Comparison of ENCODE assay signal across 8 cellular contexts in the genomic region with DNA sequence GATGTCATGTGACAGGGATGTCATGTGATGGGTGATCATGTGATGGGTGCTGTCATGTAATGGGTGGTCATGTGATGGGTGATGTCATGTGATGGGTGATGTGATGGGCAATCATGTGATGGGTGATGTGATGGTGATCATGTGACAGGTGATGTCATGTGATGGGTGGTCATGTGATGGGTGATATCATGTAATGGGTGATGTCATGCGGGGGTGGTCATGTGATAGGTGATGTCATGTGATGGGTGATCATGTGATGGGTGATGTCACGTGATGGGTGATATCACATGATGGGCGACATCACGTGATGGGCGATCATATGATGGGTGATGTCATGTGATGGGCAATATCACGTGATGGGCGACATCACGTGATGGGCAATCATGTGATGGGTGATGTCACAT. TPM values are rescaled to one million over a fixed set of nuclear protein-coding genes. Genes with fewer than 3 reads are reported as not detected.
A peak's percentile ranks its signal among the peaks of the same experiment; 100 is the strongest.
DNase-seq lines count a peak whose midpoint lies in the region; ATAC-seq, FAIRE-seq and TF ChIP-seq lines count a peak whose summit lies in the region.

No MANE protein-coding gene starts in this region.

- in situ Hi-C loops in K562 (cut with MboI): no loop called here

- H3K36me3 ChIP-seq in K562 (ENCODE audit: control insufficient read depth, insufficient read depth, low read length): no peaks in the 10 kb centered on the region; the same call in 2 of the 3 replicates

- no peaks in the 10 kb centered on the region for H3K27me3 ChIP-seq in K562 (ENCODE audit: control insufficient read depth in 2 of 2, insufficient read depth in 2 of 2, low read length in 2 of 2)

- H3K4me1 ChIP-seq in K562 (replicated peaks in 1 of 2; ENCODE audit: control insufficient read depth in 2 of 2, insufficient read depth in 2 of 2, low read length in 2 of 2): no peaks in the 10 kb centered on the region

- H3K27me3 Mint-ChIP-seq in progenitor cell of endocrine pancreas: peaks cover 15% of the 10 kb centered on the region

- no peak overlapping the region for H3K4me3 Mint-ChIP-seq in progenitor cell of endocrine pancreas (ENCODE audit: low read depth)

- TF ChIP-seq CTCF in K562 (IDR thresholded peaks at IDR 0.05 in 2 of 3, conservative IDR thresholded peaks at IDR 0.05 in 1 of 3; ENCODE audit: insufficient read depth in 2 of 3, low read depth in 1 of 3, low read length in 3 of 3): no peak
- no peak for TF ChIP-seq CTCF in progenitor cell of endocrine pancreas (IDR thresholded peaks at IDR 0.05; ENCODE audit: unreplicated experiment)

- TF ChIP-seq EP300 in K562 (IDR thresholded peaks at IDR 0.05; ENCODE audit: low read length): no peak; the same call in 1 of the 2 replicates

- CTCF ChIA-PET in K562 (lab: Yijun Ruan, JAX; ENCODE audit: low intra/inter-chr PET ratio): interaction anchor here (0.6 kb wide), 1 partner anchor 276 kb away, joined by 3 read pairs; no protein-coding TSS in a partner anchor

- BruUV-seq in K562 (replicated peaks; lab: Mats Ljungman, UMichigan): no TSS peak

- peaks cover 8% of the 10 kb centered on the region for H3K36me3 Mint-ChIP-seq in progenitor cell of endocrine pancreas (ENCODE audit: insufficient read depth)

- POLR2A ChIA-PET in K562 (lab: Yijun Ruan, JAX): no interaction called here

- H3K9me1 ChIP-seq in K562 (ENCODE audit: control insufficient read depth, insufficient read depth, low read length): no peaks in the 10 kb centered on the region

- intact Hi-C loops in K562 (cut with micrococcal nuclease): no loop called here

- peaks cover 18% of the 10 kb centered on the region for H3K9me3 Mint-ChIP-seq in progenitor cell of endocrine pancreas (ENCODE audit: low read depth)

- H2AFZ ChIP-seq in K562 (ENCODE audit: low read depth, low read length): peak overlapping the region; percentile 56; the same call in 1 of the 2 replicates

- TF ChIP-seq RAD21 in K562 (CRISPR knock-in tag; conservative IDR thresholded peaks at IDR 0.05 in 1 of 2, IDR thresholded peaks at IDR 0.05 in 1 of 2): no peak

- H3K9ac ChIP-seq in K562 (ENCODE audit: insufficient read depth in 1 of 2, low read depth in 2 of 2, low read length in 2 of 2): no peak overlapping the region

- ATAC-seq in K562 (no peak), GM21360 (IDR thresholded peaks at IDR 0.05; ENCODE audit: unreplicated experiment) (no peak)

- peaks cover 13% of the 10 kb centered on the region for H3K9me3 ChIP-seq in K562 (replicated peaks; ENCODE audit: control insufficient read depth, insufficient read depth, low read depth, low read length)

- no peaks in the 10 kb centered on the region for H4K20me1 ChIP-seq in K562 (replicated peaks; ENCODE audit: control insufficient read depth, insufficient read depth, low read length)

- WGBS in K562 (ENCODE audit: insufficient coverage, low coverage, missing lambda C conversion rate): 4% methylated on average over 8 of the region's 8 CpGs

- H3K27ac Mint-ChIP-seq in progenitor cell of endocrine pancreas: peak overlapping the region; percentile 98

- H3K4me3 ChIP-seq in K562: no peak overlapping the region

- peak overlapping the region; percentile 74; the same call in 2 of the 3 replicates for H3K27ac ChIP-seq in K562 (ENCODE audit: extremely low read depth, low read depth, low read length)

- no peak for FAIRE-seq in K562 (lab: Jason Lieb, UNC)

- TF ChIP-seq POLR2A in K562 (conservative IDR thresholded peaks at IDR 0.05): no peak

- no peaks in the 10 kb centered on the region for H3K4me1 Mint-ChIP-seq in progenitor cell of endocrine pancreas (ENCODE audit: low read depth)

- DNase-seq in NCI-H446 (lab: John Stamatoyannopoulos, UW): peak; percentile 53 to 57
- DNase-seq in NCI-H446 treated with DMSO at 0.1 percent for 48 hours (lab: John Stamatoyannopoulos, UW): no peak
- DNase-seq in NCI-H1105 (lab: John Stamatoyannopoulos, UW): peak; percentile 100
- peak in 3 of 4 experiments; percentile 9 to 18 (median 16) for DNase-seq in K562 (ENCODE audit: extremely low read depth in 1 of 4, low spot score in 3 of 4)
- no peak for DNase-seq in progenitor cell of endocrine pancreas (ENCODE audit: low spot score, unreplicated experiment)
- DNase-seq in DMS79 (lab: John Stamatoyannopoulos, UW): no peak
- no peak for DNase-seq in NCI-H1417 treated with DMSO at 0.1 percent for 48 hours (lab: John Stamatoyannopoulos, UW)

- no peaks in the 10 kb centered on the region for H3K79me2 ChIP-seq in K562 (ENCODE audit: control insufficient read depth, insufficient read depth, low read length)

- H3K4me2 ChIP-seq in K562 (ENCODE audit: insufficient read depth, low read length): no peak overlapping the region

RNA-seq across cellular contexts. Expression of gene CD300LB, which starts 16.6 kb away (rescaled TPM):
- total RNA-seq in K562 (2011; cell fraction: chromatin; rRNA removed; ENCODE audit: low replicate concordance): not detected in 2 replicates
- not detected in 2 replicates for total RNA-seq in K562 (2011; cell fraction: nucleolus; rRNA removed)
- not detected in 2 replicates for total RNA-seq in K562 (2011; cell fraction: nucleoplasm; rRNA removed)
- total RNA-seq in K562 (2014; rRNA removed) (not detected in 2 replicates), K562 (2014; rRNA removed; fragmentation: Illumina TruSeq; extraction: Trizol) (not detected in 2 replicates), K562 (2015; rRNA removed; fragmentation: Illumina TruSeq; extraction: Trizol) (not detected in 2 replicates), K562 (2021) (not detected in 2 replicates), progenitor cell of endocrine pancreas (not detected in 2 replicates)
- polyA plus RNA-seq in K562 (2011; rRNA removed) (not detected in 2 replicates), K562 (2014; fragmentation: Illumina TruSeq; extraction: Trizol) (not detected in 2 replicates), K562 (2014; fragmentation: Nextera tagmentation; extraction: Ambion mirVana) (not detected), K562 (2014; rRNA removed) (not detected in 2 replicates)
- not detected in 2 replicates for polyA plus RNA-seq in K562 (2011; cell fraction: cytosol; rRNA removed)
- polyA plus RNA-seq in K562 (2011; cell fraction: nucleus; rRNA removed): not detected in 2 replicates
- not detected in 2 replicates for polyA plus RNA-seq in K562 (2012)
- polyA minus RNA-seq in K562 (2011; rRNA and poly(A)+ RNA removed): not detected in 2 replicates
- polyA minus RNA-seq in K562 (2011; cell fraction: cytosol; rRNA and poly(A)+ RNA removed): not detected in 2 replicates
- polyA minus RNA-seq in K562 (2011; cell fraction: nucleus; rRNA and poly(A)+ RNA removed): not detected in 2 replicates

RNA-seq across cellular contexts. Expression of gene CD300C, which starts 31.3 kb away (rescaled TPM):
- total RNA-seq in K562 (2011; cell fraction: chromatin; rRNA removed; ENCODE audit: low replicate concordance): 0.39 TPM in 1 of 2 replicates, not detected in the other
- 0.33 TPM in 1 of 2 replicates, not detected in the other for total RNA-seq in K562 (2011; cell fraction: nucleolus; rRNA removed)
- total RNA-seq in K562 (2011; cell fraction: nucleoplasm; rRNA removed): not detected in 2 replicates
- total RNA-seq in K562 (2014; rRNA removed) (not detected in 2 replicates), K562 (2014; rRNA removed; fragmentation: Illumina TruSeq; extraction: Trizol) (not detected in 2 replicates), K562 (2015; rRNA removed; fragmentation: Illumina TruSeq; extraction: Trizol) (0.23 TPM in 1 of 2 replicates, not detected in the other), K562 (2021) (not detected in 2 replicates), progenitor cell of endocrine pancreas (not detected in 2 replicates)
- polyA plus RNA-seq in K562 (2011; rRNA removed) (0.04 TPM in 1 of 2 replicates, not detected in the other), K562 (2014; fragmentation: Illumina TruSeq; extraction: Trizol) (0.07 TPM in 1 of 2 replicates, not detected in the other), K562 (2014; fragmentation: Nextera tagmentation; extraction: Ambion mirVana) (not detected), K562 (2014; rRNA removed) (0.16 TPM in 1 of 2 replicates, not detected in the other)
- 0.03 TPM in 1 of 2 replicates, not detected in the other for polyA plus RNA-seq in K562 (2011; cell fraction: cytosol; rRNA removed)
- not detected in 2 replicates for polyA plus RNA-seq in K562 (2011; cell fraction: nucleus; rRNA removed)
- 0.09 and 0.24 TPM in 2 replicates for polyA plus RNA-seq in K562 (2012)
- polyA minus RNA-seq in K562 (2011; rRNA and poly(A)+ RNA removed): not detected in 2 replicates
- polyA minus RNA-seq in K562 (2011; cell fraction: cytosol; rRNA and poly(A)+ RNA removed): not detected in 2 replicates
- 0.13 TPM in 1 of 2 replicates, not detected in the other for polyA minus RNA-seq in K562 (2011; cell fraction: nucleus; rRNA and poly(A)+ RNA removed)

RNA-seq across cellular contexts. Expression of gene CD300A, which starts 48.2 kb away (rescaled TPM):
- total RNA-seq in K562 (2011; cell fraction: chromatin; rRNA removed; ENCODE audit: low replicate concordance): 0.51 and 0.56 TPM in 2 replicates
- 0.39 and 0.67 TPM in 2 replicates for total RNA-seq in K562 (2011; cell fraction: nucleolus; rRNA removed)
- total RNA-seq in K562 (2011; cell fraction: nucleoplasm; rRNA removed): 0.44 and 0.92 TPM in 2 replicates
- total RNA-seq in K562 (2014; rRNA removed) (0.23 and 0.49 TPM in 2 replicates), K562 (2014; rRNA removed; fragmentation: Illumina TruSeq; extraction: Trizol) (0.22 and 0.29 TPM in 2 replicates), K562 (2015; rRNA removed; fragmentation: Illumina TruSeq; extraction: Trizol) (0.76 and 0.79 TPM in 2 replicates), K562 (2021) (0.36 and 0.44 TPM in 2 replicates), progenitor cell of endocrine pancreas (3.9 and 4.5 TPM in 2 replicates)
- polyA plus RNA-seq in K562 (2011; rRNA removed) (1.7 and 19.7 TPM in 2 replicates), K562 (2014; fragmentation: Illumina TruSeq; extraction: Trizol) (0.39 and 0.50 TPM in 2 replicates), K562 (2014; fragmentation: Nextera tagmentation; extraction: Ambion mirVana) (under 1 TPM in 1 of 2 experiments, not detected in 1; 0.21 TPM), K562 (2014; rRNA removed) (0.26 and 0.50 TPM in 2 replicates)
- 1.4 and 20.9 TPM in 2 replicates for polyA plus RNA-seq in K562 (2011; cell fraction: cytosol; rRNA removed)
- polyA plus RNA-seq in K562 (2011; cell fraction: nucleus; rRNA removed): 1.1 and 15.8 TPM in 2 replicates
- 2.3 and 9.5 TPM in 2 replicates for polyA plus RNA-seq in K562 (2012)
- 0.60 and 6.1 TPM in 2 replicates for polyA minus RNA-seq in K562 (2011; rRNA and poly(A)+ RNA removed)
- 5.7 TPM in 1 of 2 replicates, not detected in the other for polyA minus RNA-seq in K562 (2011; cell fraction: cytosol; rRNA and poly(A)+ RNA removed)
- 5.3 TPM in 1 of 2 replicates, not detected in the other for polyA minus RNA-seq in K562 (2011; cell fraction: nucleus; rRNA and poly(A)+ RNA removed)

RNA-seq across cellular contexts. Expression of gene CD300H, which starts 52.7 kb away (rescaled TPM):
- total RNA-seq in K562 (2011; cell fraction: chromatin; rRNA removed; ENCODE audit: low replicate concordance): not detected in 2 replicates
- total RNA-seq in K562 (2011; cell fraction: nucleolus; rRNA removed): not detected in 2 replicates
- not detected in 2 replicates for total RNA-seq in K562 (2011; cell fraction: nucleoplasm; rRNA removed)
- not detected in 2 replicates for total RNA-seq in K562 (2014; rRNA removed)
- total RNA-seq in K562 (2014; rRNA removed; fragmentation: Illumina TruSeq; extraction: Trizol): not detected in 2 replicates
- not detected in 2 replicates for total RNA-seq in K562 (2015; rRNA removed; fragmentation: Illumina TruSeq; extraction: Trizol)
- total RNA-seq in K562 (2021): not detected in 2 replicates
- not detected in 2 replicates for polyA plus RNA-seq in K562 (2011; rRNA removed)
- not detected in 2 replicates for polyA plus RNA-seq in K562 (2011; cell fraction: cytosol; rRNA removed)
- polyA plus RNA-seq in K562 (2011; cell fraction: nucleus; rRNA removed): not detected in 2 replicates
- not detected in 2 replicates for polyA plus RNA-seq in K562 (2012)
- polyA plus RNA-seq in K562 (2014; fragmentation: Illumina TruSeq; extraction: Trizol): not detected in 2 replicates
- not detected for polyA plus RNA-seq in K562 (2014; fragmentation: Nextera tagmentation; extraction: Ambion mirVana)
- polyA plus RNA-seq in K562 (2014; rRNA removed): not detected in 2 replicates
- polyA minus RNA-seq in K562 (2011; rRNA and poly(A)+ RNA removed): not detected in 2 replicates
- polyA minus RNA-seq in K562 (2011; cell fraction: cytosol; rRNA and poly(A)+ RNA removed): not detected in 2 replicates
- polyA minus RNA-seq in K562 (2011; cell fraction: nucleus; rRNA and poly(A)+ RNA removed): not detected in 2 replicates
- total RNA-seq in progenitor cell of endocrine pancreas: not detected in 2 replicates

Comparison
In these comparisons a context has a peak if more than half of its experiments do, and no peak if none do; other contexts are left out.
1. DNase-seq: peak in NCI-H446 (2 of 2), NCI-H1105 (single experiment) and K562 (3 of 4); none in NCI-H446 treated with DMSO at 0.1 percent for 48 hours (single experiment), progenitor cell of endocrine pancreas (single experiment), DMS79 (single experiment) and NCI-H1417 treated with DMSO at 0.1 percent for 48 hours (single experiment).